ENCODE assay signal across 12 cellular contexts in genomic region chr7:158777793-158778192, GRCh38.
"Had no signal": no experiment of that assay in that cellular context is flagged by ENCODE, and none has a peak within 500 bp of the region (broad histone marks: within the 10 kb centered on the region; RNA-seq: fewer than 3 reads in every experiment).

No MANE protein-coding gene starts in this region.

- H3K4me1 ChIP-seq: breast epithelium, SJSA1 had no signal

- H3K4me1 Mint-ChIP-seq: naive B cell had no signal

- DNase-seq: activated CD4-positive, alpha-beta memory T cell treated with anti-CD3 and anti-CD28 coated beads for 36 hours; activated gamma-delta T cell treated with Interleukin-2 at 50 U/mL for 16 hours; activated T-cell treated with anti-CD3 and anti-CD28 coated beads, Interleukin-2, amount 50 U/mL, for 48 hours; cortex of kidney; erythroblast; kidney; left lung; naive B cell had no signal

- H3K36me3 ChIP-seq: breast epithelium had no signal

- H3K4me3 ChIP-seq: breast epithelium, left lung, SJSA1 had no signal

- H3K27me3 Mint-ChIP-seq: activated CD4-positive, alpha-beta memory T cell treated with anti-CD3 and anti-CD28 coated beads for 36 hours; naive B cell had no signal

- H3K9me3 ChIP-seq: breast epithelium, left lung, neutrophil had no signal

- H3K27me3 ChIP-seq: breast epithelium, left lung, neutrophil, SJSA1 had no signal

- H3K27ac ChIP-seq: breast epithelium, left lung, neutrophil, SJSA1 had no signal

- H3K27ac Mint-ChIP-seq: naive B cell; T-helper 1 cell treated with Interleukin-12 subunit alpha and Interleukin-12 subunit beta and Interleukin-4 antibody, amounts not matched to agents 30 μg/mL and 1 μg/mL, for 36 hours had no signal

- H3K4me3 Mint-ChIP-seq: activated CD4-positive, alpha-beta memory T cell treated with anti-CD3 and anti-CD28 coated beads for 36 hours; naive B cell; T-helper 1 cell treated with Interleukin-12 subunit alpha and Interleukin-12 subunit beta and Interleukin-4 antibody, amounts not matched to agents 30 μg/mL and 1 μg/mL, for 36 hours had no signal

- ATAC-seq: left lung had no signal

- H3K9me3 Mint-ChIP-seq: activated CD4-positive, alpha-beta memory T cell treated with anti-CD3 and anti-CD28 coated beads for 36 hours; naive B cell; T-helper 1 cell treated with Interleukin-12 subunit alpha and Interleukin-12 subunit beta and Interleukin-4 antibody, amounts not matched to agents 30 μg/mL and 1 μg/mL, for 36 hours had no signal
